Comparison of ENCODE assay signal across 8 cellular contexts in genomic region chr6:169789944-169790927, GRCh38. TPM values are rescaled to one million over a fixed set of nuclear protein-coding genes. Genes with fewer than 3 reads are reported as not detected.
A peak's percentile ranks its signal among the peaks of the same experiment; 100 is the strongest.
DNase-seq lines count a peak whose midpoint lies in the region; ATAC-seq and TF ChIP-seq lines count a peak whose summit lies in the region.

No MANE protein-coding gene starts in this region.

- H3F3A ChIP-seq in neural cell (ENCODE audit: insufficient read depth, low read length, poor library complexity, severe bottlenecking), result no peaks in the 10 kb centered on the region

- peak; percentile 42 for TF ChIP-seq EP300 in neural cell (conservative IDR thresholded peaks at IDR 0.05; ENCODE audit: poor library complexity, severe bottlenecking)

- H3K27me3 ChIP-seq in KMS-11 (ENCODE audit: insufficient read depth, low read depth) (no peaks in the 10 kb centered on the region), neural cell (ENCODE audit: insufficient read depth, low read depth, low read length) (no peaks in the 10 kb centered on the region)

- H3K4me1 ChIP-seq in KMS-11 (ENCODE audit: low read depth, poor library complexity, severe bottlenecking), result peaks cover 6% of the 10 kb centered on the region

- TF ChIP-seq CTCF in KMS-11 (conservative IDR thresholded peaks at IDR 0.05; ENCODE audit: low read depth, low read length), result peak; percentile 84
- peak; percentile 99 for TF ChIP-seq CTCF in fibroblast of the aortic adventitia (IDR thresholded peaks at IDR 0.05; ENCODE audit: insufficient read depth, low read length)
- TF ChIP-seq CTCF in neural cell (IDR thresholded peaks at IDR 0.05; ENCODE audit: poor library complexity, severe bottlenecking), result peak; percentile 98

- H3K9me3 ChIP-seq in neural cell (ENCODE audit: low read length), result no peaks in the 10 kb centered on the region

- peak overlapping the region; percentile 73 for H2AFZ ChIP-seq in KMS-11 (ENCODE audit: low read depth)
- peak overlapping the region; percentile 67 for H2AFZ ChIP-seq in neural cell (ENCODE audit: low read depth, low read length)

- no peaks in the 10 kb centered on the region for H3K9me3 Mint-ChIP-seq in activated T-helper 2 cell treated with anti-CD3 and anti-CD28 coated beads, Interferon-gamma antibody, Interleukin-2, Interleukin-4, amounts not matched to agents 10 μg/mL and 5 μg/mL and 100 μg/mL, durations not matched to agents 14 hours and 24 hours and 36 hours
- no peaks in the 10 kb centered on the region for H3K9me3 Mint-ChIP-seq in stimulated activated naive CD8-positive, alpha-beta T cell treated with anti-CD3 and anti-CD28 coated beads, Interleukin-15, amount 100 ng/mL, for 72 hours

- peak; percentile 97 for TF ChIP-seq RAD21 in neural cell (conservative IDR thresholded peaks at IDR 0.05)

- H3K27ac ChIP-seq in KMS-11 (no peak overlapping the region), neural cell (ENCODE audit: low read length) (peak overlapping the region; percentile 81)

- H3K36me3 Mint-ChIP-seq in activated T-helper 2 cell treated with anti-CD3 and anti-CD28 coated beads, Interferon-gamma antibody, Interleukin-2, Interleukin-4, amounts not matched to agents 10 μg/mL and 5 μg/mL and 100 μg/mL, durations not matched to agents 14 hours and 24 hours and 36 hours (ENCODE audit: low read depth), result no peaks in the 10 kb centered on the region

- peak overlapping the region; percentile 14 for H3K27ac Mint-ChIP-seq in activated T-helper 2 cell treated with anti-CD3 and anti-CD28 coated beads, Interferon-gamma antibody, Interleukin-2, Interleukin-4, amounts not matched to agents 10 μg/mL and 5 μg/mL and 100 μg/mL, durations not matched to agents 14 hours and 24 hours and 36 hours
- peak overlapping the region; percentile 16 to 34 for H3K27ac Mint-ChIP-seq in stimulated activated naive CD8-positive, alpha-beta T cell treated with anti-CD3 and anti-CD28 coated beads, Interleukin-15, amount 100 ng/mL, for 72 hours

- ATAC-seq in GM21786 (IDR thresholded peaks at IDR 0.05; ENCODE audit: unreplicated experiment), result peak; percentile 93
- ATAC-seq in stimulated activated naive CD8-positive, alpha-beta T cell treated with anti-CD3 and anti-CD28 coated beads, Interleukin-15, amount 100 ng/mL, for 72 hours, result peak; percentile 97

- H3K4me1 Mint-ChIP-seq in activated T-helper 2 cell treated with anti-CD3 and anti-CD28 coated beads, Interferon-gamma antibody, Interleukin-2, Interleukin-4, amounts not matched to agents 10 μg/mL and 5 μg/mL and 100 μg/mL, durations not matched to agents 14 hours and 24 hours and 36 hours (ENCODE audit: low read depth), result peaks cover 14% of the 10 kb centered on the region
- H3K4me1 Mint-ChIP-seq in stimulated activated naive CD8-positive, alpha-beta T cell treated with anti-CD3 and anti-CD28 coated beads, Interleukin-15, amount 100 ng/mL, for 72 hours, result peaks cover 27% of the 10 kb centered on the region

- DNase-seq in DMS79 (lab: John Stamatoyannopoulos, UW) (peak; percentile 90), RKO (ENCODE audit: low spot score) (peak; percentile 83), fibroblast of the aortic adventitia (ENCODE audit: low read depth) (peak; percentile 71)
- DNase-seq in activated T-helper 2 cell treated with anti-CD3 and anti-CD28 coated beads, Interferon-gamma antibody, Interleukin-2, Interleukin-4, amounts not matched to agents 10 μg/mL and 5 μg/mL and 100 μg/mL, durations not matched to agents 14 hours and 24 hours and 36 hours (ENCODE audit: low spot score), result peak; percentile 62
- peak; percentile 78 to 80 for DNase-seq in stimulated activated naive CD8-positive, alpha-beta T cell treated with anti-CD3 and anti-CD28 coated beads, Interleukin-15, amount 100 ng/mL, for 72 hours

- H3K4me3 ChIP-seq in KMS-11 (IDR thresholded peaks at IDR 0.05; ENCODE audit: insufficient read depth, low read depth, low read length) (no peak overlapping the region), fibroblast of the aortic adventitia (ENCODE audit: low read depth, low read length) (peak overlapping the region; percentile 70), neural cell (ENCODE audit: low read length) (peak overlapping the region; percentile 67)

- H4K20me1 ChIP-seq in KMS-11 (ENCODE audit: insufficient read depth) (no peaks in the 10 kb centered on the region), neural cell (ENCODE audit: insufficient read depth) (no peaks in the 10 kb centered on the region)

- H3K36me3 ChIP-seq in KMS-11 (ENCODE audit: insufficient read depth), result no peaks in the 10 kb centered on the region
- no peaks in the 10 kb centered on the region for H3K36me3 ChIP-seq in neural cell (ENCODE audit: insufficient read depth, low read length)

- intact Hi-C loops in activated T-helper 2 cell treated with anti-CD3 and anti-CD28 coated beads, Interferon-gamma antibody, Interleukin-2, Interleukin-4, amounts not matched to agents 10 μg/mL and 5 μg/mL and 100 μg/mL, durations not matched to agents 14 hours and 24 hours and 36 hours (cut with micrococcal nuclease), result loop anchor here (1.0 to 2.0 kb wide), 3 partner anchors 39 to 727 kb away; partner anchors contain the start of genes DYNLT2 and ERMARD

- H3K4me2 ChIP-seq in KMS-11, result peak overlapping the region; percentile 88
- H3K4me2 ChIP-seq in neural cell (ENCODE audit: low read length), result peak overlapping the region; percentile 83

- H3K4me3 Mint-ChIP-seq in activated T-helper 2 cell treated with anti-CD3 and anti-CD28 coated beads, Interferon-gamma antibody, Interleukin-2, Interleukin-4, amounts not matched to agents 10 μg/mL and 5 μg/mL and 100 μg/mL, durations not matched to agents 14 hours and 24 hours and 36 hours (ENCODE audit: low read depth), result peak overlapping the region; percentile 78
- H3K4me3 Mint-ChIP-seq in stimulated activated naive CD8-positive, alpha-beta T cell treated with anti-CD3 and anti-CD28 coated beads, Interleukin-15, amount 100 ng/mL, for 72 hours, result peak overlapping the region; percentile 83 to 88

- H3K9me2 ChIP-seq in neural cell (ENCODE audit: insufficient read depth, low read length), result no peaks in the 10 kb centered on the region

- H3K79me2 ChIP-seq in KMS-11 (ENCODE audit: insufficient read depth, low read depth), result no peaks in the 10 kb centered on the region
- no peaks in the 10 kb centered on the region for H3K79me2 ChIP-seq in neural cell (replicated peaks; ENCODE audit: insufficient read depth, low read length)

- H3K9ac ChIP-seq in KMS-11, result no peak overlapping the region
- peak overlapping the region; percentile 73 for H3K9ac ChIP-seq in neural cell (ENCODE audit: low read length)

- H3K27me3 Mint-ChIP-seq in activated T-helper 2 cell treated with anti-CD3 and anti-CD28 coated beads, Interferon-gamma antibody, Interleukin-2, Interleukin-4, amounts not matched to agents 10 μg/mL and 5 μg/mL and 100 μg/mL, durations not matched to agents 14 hours and 24 hours and 36 hours (ENCODE audit: low read depth), result peaks cover 16% of the 10 kb centered on the region
- peaks cover 67% of the 10 kb centered on the region for H3K27me3 Mint-ChIP-seq in stimulated activated naive CD8-positive, alpha-beta T cell treated with anti-CD3 and anti-CD28 coated beads, Interleukin-15, amount 100 ng/mL, for 72 hours

TF ChIP-seq in neural cell, 6 proteins besides CTCF, POLR2A, EP300 and RAD21:
- TF ChIP-seq TAF1 (IDR thresholded peaks at IDR 0.05; ENCODE audit: low read depth) (no peak), REST (IDR thresholded peaks at IDR 0.05; ENCODE audit: borderline replicate concordance) (peak; percentile 82), EZH2 (IDR thresholded peaks at IDR 0.05; ENCODE audit: borderline replicate concordance, insufficient read depth, low read length, poor library complexity, severe bottlenecking) (no peak), SMC3 (conservative IDR thresholded peaks at IDR 0.05; ENCODE audit: poor library complexity) (peak; percentile 98), POLR2AphosphoS5 (IDR thresholded peaks at IDR 0.05) (peak; percentile 38), MXI1 (conservative IDR thresholded peaks at IDR 0.05; ENCODE audit: poor library complexity, severe bottlenecking) (peak; percentile 79)

RNA-seq across cellular contexts. Expression of gene ERMARD, which starts 38.8 kb away (rescaled TPM):
- total RNA-seq in activated T-helper 2 cell treated with anti-CD3 and anti-CD28 coated beads, Interferon-gamma antibody, Interleukin-2, Interleukin-4, amounts not matched to agents 10 μg/mL and 5 μg/mL and 100 μg/mL, durations not matched to agents 14 hours and 24 hours and 36 hours, result 24.5 and 25.9 TPM in 2 replicates
- total RNA-seq in fibroblast of the aortic adventitia (ENCODE audit: low replicate concordance), result 15.0 and 18.3 TPM in 2 replicates
- polyA plus RNA-seq in neural cell, result 39.1 and 51.2 TPM in 2 replicates
- 22.6 and 25.4 TPM in 2 replicates for polyA minus RNA-seq in neural cell

RNA-seq across cellular contexts. Expression of gene DYNLT2, which starts 38.9 kb away (rescaled TPM):
- 1.9 and 2.1 TPM in 2 replicates for total RNA-seq in activated T-helper 2 cell treated with anti-CD3 and anti-CD28 coated beads, Interferon-gamma antibody, Interleukin-2, Interleukin-4, amounts not matched to agents 10 μg/mL and 5 μg/mL and 100 μg/mL, durations not matched to agents 14 hours and 24 hours and 36 hours
- total RNA-seq in fibroblast of the aortic adventitia (ENCODE audit: low replicate concordance), result 1.7 and 2.0 TPM in 2 replicates
- polyA plus RNA-seq in neural cell, result 1.8 and 2.8 TPM in 2 replicates
- 5.0 and 5.6 TPM in 2 replicates for polyA minus RNA-seq in neural cell
